Comparison of ENCODE assay signal across 14 cellular contexts in the genomic region with DNA sequence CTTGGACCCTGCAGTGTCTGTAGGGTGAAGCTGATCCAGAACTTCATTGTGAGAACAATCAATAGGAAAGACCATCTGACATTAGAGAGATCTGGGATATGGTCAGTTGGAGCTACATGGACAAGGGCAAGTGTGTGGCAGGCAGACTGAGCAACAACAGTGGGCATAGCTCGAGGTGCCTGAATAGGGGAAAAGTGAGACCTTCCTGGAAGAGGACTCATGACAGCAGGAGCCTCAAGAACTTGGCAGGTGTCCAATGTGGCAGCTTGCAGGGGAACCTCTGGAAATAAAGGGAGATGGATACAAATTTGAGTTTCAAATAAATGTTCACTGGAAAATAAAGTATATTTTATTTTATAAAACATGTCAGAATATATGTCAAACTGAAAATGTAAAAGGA.
DNase-seq lines count a peak whose midpoint lies in the region; ATAC-seq and TF ChIP-seq lines count a peak whose summit lies in the region.
"Had no signal": no experiment of that assay in that cellular context is flagged by ENCODE, and none has a peak within 500 bp of the region (broad histone marks: within the 10 kb centered on the region; RNA-seq: fewer than 3 reads in every experiment).

No MANE protein-coding gene starts in this region.

- H3K79me2 ChIP-seq in MM.1S (ENCODE audit: low read length): no peaks in the 10 kb centered on the region

- H3K27me3 ChIP-seq in adrenal gland (no peaks in the 10 kb centered on the region), right cardiac atrium (ENCODE audit: control insufficient read depth, insufficient read depth) (no peaks in the 10 kb centered on the region), MM.1S (replicated peaks; ENCODE audit: insufficient read depth, low read length) (no peaks in the 10 kb centered on the region)
- no peaks in the 10 kb centered on the region for H3K27me3 ChIP-seq in CD4-positive, alpha-beta T cell (ENCODE audit: control insufficient read depth, insufficient read depth, low read length)
- H3K27me3 ChIP-seq: neutrophil had no signal

- H3K27ac ChIP-seq in adrenal gland (no peak overlapping the region), right cardiac atrium (ENCODE audit: low read length) (peak overlapping the region; percentile 9), MM.1S (ENCODE audit: low read length) (no peak overlapping the region)
- no peak overlapping the region for H3K27ac ChIP-seq in CD4-positive, alpha-beta T cell (ENCODE audit: low read depth, low read length)
- H3K27ac ChIP-seq: neutrophil had no signal

- no peak overlapping the region for H3K4me3 Mint-ChIP-seq in CD4-positive, alpha-beta T cell

- H3K36me3 Mint-ChIP-seq in CD4-positive, alpha-beta T cell (ENCODE audit: low read depth): no peaks in the 10 kb centered on the region

- H3K4me1 Mint-ChIP-seq in CD4-positive, alpha-beta T cell (ENCODE audit: low read depth): peaks cover 10% of the 10 kb centered on the region

- no peak for TF ChIP-seq POLR2A in adrenal gland (IDR thresholded peaks at IDR 0.05)

- intact Hi-C loops in adrenal gland (cut with DNase I) (no loop called here), right cardiac atrium (cut with DNase I) (no loop called here)
- intact Hi-C loops in CD4-positive, alpha-beta T cell (cut with DNase I, micrococcal nuclease): no loop called here

- H3K9me2 ChIP-seq in MM.1S (replicated peaks; ENCODE audit: insufficient read depth, low read length): no peaks in the 10 kb centered on the region

- H3K4me3 ChIP-seq in adrenal gland: no peak overlapping the region
- no peak overlapping the region for H3K4me3 ChIP-seq in right cardiac atrium (ENCODE audit: low read length)
- H3K4me3 ChIP-seq in MM.1S (ENCODE audit: low read length): no peak overlapping the region
- H3K4me3 ChIP-seq: skin epidermis had no signal

- WGBS in adrenal gland, 4 donors: 47 to 57% (median 53%) methylated on average over 1 of the region's 1 CpG
- WGBS in right cardiac atrium: 9% methylated on average over 1 of the region's 1 CpG

- no peak overlapping the region for H3K27ac Mint-ChIP-seq in CD4-positive, alpha-beta T cell

- H2AFZ ChIP-seq in MM.1S (ENCODE audit: low read length): no peak overlapping the region

- H3K9me3 Mint-ChIP-seq in CD4-positive, alpha-beta T cell: no peaks in the 10 kb centered on the region

- TF ChIP-seq CTCF in adrenal gland (IDR thresholded peaks at IDR 0.05) (no peak), MM.1S (IDR thresholded peaks at IDR 0.05; ENCODE audit: low read length) (no peak)
- TF ChIP-seq CTCF in CD4-positive, alpha-beta T cell (IDR thresholded peaks at IDR 0.05): no peak

- POLR2A ChIA-PET in CD4-positive, alpha-beta T cell (lab: Charles Lee): no interaction called here

- no peaks in the 10 kb centered on the region for H4K20me1 ChIP-seq in MM.1S (ENCODE audit: insufficient read depth, low read length)

- H3K4me1 ChIP-seq in adrenal gland (replicated peaks in 1 of 2) (peaks cover 19 to 52% of the 10 kb centered on the region in 2 donors), right cardiac atrium (ENCODE audit: control insufficient read depth, insufficient read depth, low read length) (peaks cover 38% of the 10 kb centered on the region), MM.1S (ENCODE audit: low read length) (peaks cover 9% of the 10 kb centered on the region)

- peak; percentile 13 for DNase-seq in DMS79 (lab: John Stamatoyannopoulos, UW)
- peak; percentile 80 for DNase-seq in NCI-H1694 (lab: John Stamatoyannopoulos, UW)
- peak in 4 of 7 donors; percentile 30 to 43 (median 39) for DNase-seq in adrenal gland
- peak; percentile 54 to 73 (median 63) for DNase-seq in right cardiac atrium
- no peak for DNase-seq in CD1c-positive myeloid dendritic cell (ENCODE audit: extremely low spot score)
- no peak for DNase-seq in CD4-positive, alpha-beta T cell
- no peak for DNase-seq in MM.1S
- DNase-seq in HuH-7.5 (ENCODE audit: low spot score): no peak
- DNase-seq: activated CD4-positive, alpha-beta T cell treated with anti-CD3 and anti-CD28 coated beads for 48 hours; activated T-cell treated with anti-CD3 and anti-CD28 coated beads, Interleukin-2, amount 50 U/mL, for 48 hours; NCI-H187 treated with DMSO at 0.1 percent for 48 hours; T-helper 2 cell had no signal

- no peaks in the 10 kb centered on the region for H3K36me3 ChIP-seq in adrenal gland (replicated peaks in 1 of 2)
- no peaks in the 10 kb centered on the region for H3K36me3 ChIP-seq in MM.1S (replicated peaks; ENCODE audit: insufficient read depth, low read length)
- H3K36me3 ChIP-seq: neutrophil had no signal

- no peaks in the 10 kb centered on the region for H3K27me3 Mint-ChIP-seq in CD4-positive, alpha-beta T cell

- no peaks in the 10 kb centered on the region for H3F3A ChIP-seq in MM.1S (ENCODE audit: insufficient read depth, low read length)

- no peak for ATAC-seq in right cardiac atrium
- no peak for ATAC-seq in CD4-positive, alpha-beta T cell (ENCODE audit: poor library complexity)

- no peak overlapping the region for H3K9ac ChIP-seq in MM.1S (ENCODE audit: low read length)

- CTCF ChIA-PET in CD4-positive, alpha-beta T cell (lab: Charles Lee): no interaction called here

- no peaks in the 10 kb centered on the region for H3K9me3 ChIP-seq in adrenal gland (replicated peaks in 1 of 3)
- no peaks in the 10 kb centered on the region for H3K9me3 ChIP-seq in right cardiac atrium (ENCODE audit: control insufficient read depth, low read length)
- H3K9me3 ChIP-seq in CD4-positive, alpha-beta T cell (ENCODE audit: control insufficient read depth, low read length): no peaks in the 10 kb centered on the region
- H3K9me3 ChIP-seq in MM.1S (replicated peaks; ENCODE audit: insufficient read depth, low read length): no peaks in the 10 kb centered on the region
- H3K9me3 ChIP-seq: neutrophil had no signal

- H3K4me2 ChIP-seq in MM.1S (ENCODE audit: low read depth, low read length): no peak overlapping the region

Comparison
In these comparisons a context has a peak if more than half of its experiments do, and no peak if none do; other contexts are left out.
1. DNase-seq: peak in DMS79 (single experiment), NCI-H1694 (single experiment), adrenal gland (4 of 7) and right cardiac atrium (3 of 3); none in CD1c-positive myeloid dendritic cell (single experiment), CD4-positive, alpha-beta T cell (0 of 10), MM.1S (single experiment) and HuH-7.5 (single experiment).